In genomic region chr20:52631469-52631868, GRCh38 we compare ENCODE assay signal across 1 cellular context.
TF ChIP-seq lines count a peak whose summit lies in the region.

No MANE protein-coding gene starts in this region.

TF ChIP-seq in GM12878, 131 proteins besides CTCF, POLR2A, EP300 and RAD21 (continued from another document):
- TF ChIP-seq KDM1A (IDR thresholded peaks at IDR 0.05; ENCODE audit: borderline replicate concordance), result no peak
- TF ChIP-seq ETV6 (conservative IDR thresholded peaks at IDR 0.05 in 1 of 2, IDR thresholded peaks at IDR 0.05 in 1 of 2; ENCODE audit: borderline replicate concordance in 1 of 2, low read depth in 1 of 2), result no peak
- no peak for TF ChIP-seq RCOR1 (conservative IDR thresholded peaks at IDR 0.05; ENCODE audit: low read depth, low read length)
- no peak for TF ChIP-seq ZBTB33 (IDR thresholded peaks at IDR 0.05)
- TF ChIP-seq CHD1 (IDR thresholded peaks at IDR 0.05; ENCODE audit: low read depth, low read length), result no peak
- TF ChIP-seq KAT2A (conservative IDR thresholded peaks at IDR 0.05; ENCODE audit: control insufficient read depth, low read depth, low read length), result no peak
- no peak for TF ChIP-seq MYC (IDR thresholded peaks at IDR 0.05; ENCODE audit: insufficient read depth, insufficient read length, insufficient replicate concordance, low read length, severe bottlenecking)
